Comparison of ENCODE assay signal across 11 cellular contexts in genomic region chr2:237456200-237456731, GRCh38. TPM values are rescaled to one million over a fixed set of nuclear protein-coding genes. Genes with fewer than 3 reads are reported as not detected.
DNase-seq lines count a peak whose midpoint lies in the region; ATAC-seq, FAIRE-seq and TF ChIP-seq lines count a peak whose summit lies in the region.
"Had no signal": no experiment of that assay in that cellular context is flagged by ENCODE, and none has a peak within 500 bp of the region (broad histone marks: within the 10 kb centered on the region; RNA-seq: fewer than 3 reads in every experiment).

No MANE protein-coding gene starts in this region.

- H3K4me1 ChIP-seq in hepatocyte (ENCODE audit: insufficient read depth) = peaks cover 2% of the 10 kb centered on the region

- no peak for ATAC-seq in GM18868 (IDR thresholded peaks at IDR 0.05; ENCODE audit: unreplicated experiment)
- ATAC-seq: effector memory CD8-positive, alpha-beta T cell had no signal

- H4K20me1 ChIP-seq in hepatocyte (ENCODE audit: insufficient read depth, poor library complexity, severe bottlenecking) = no peaks in the 10 kb centered on the region

- no peak overlapping the region for H2AFZ ChIP-seq in hepatocyte

- no peaks in the 10 kb centered on the region for H3K36me3 ChIP-seq in hepatocyte (replicated peaks; ENCODE audit: insufficient read depth, low read depth)
- H3K36me3 ChIP-seq in WERI-Rb-1 = no peaks in the 10 kb centered on the region

- H3K4me3 ChIP-seq in hepatocyte (no peak overlapping the region), WERI-Rb-1 (ENCODE audit: low read depth, low read length) (no peak overlapping the region)
- H3K4me3 ChIP-seq: A549 had no signal

- no peak overlapping the region for H3K4me2 ChIP-seq in hepatocyte
- H3K4me2 ChIP-seq: A549 had no signal

- no peaks in the 10 kb centered on the region for H3K9me2 ChIP-seq in hepatocyte (replicated peaks; ENCODE audit: insufficient read depth)

- no peaks in the 10 kb centered on the region for H3K9me3 ChIP-seq in hepatocyte (ENCODE audit: low read depth)
- H3K9me3 ChIP-seq in WERI-Rb-1 (ENCODE audit: severe bottlenecking) = no peaks in the 10 kb centered on the region

- 62% methylated on average over 10 of the region's 10 CpGs for WGBS in hepatocyte (ENCODE audit: low lambda C conversion rate, missing lambda C conversion rate)

- H3K79me2 ChIP-seq in hepatocyte = no peaks in the 10 kb centered on the region

- H3K27ac ChIP-seq in hepatocyte = peak overlapping the region; percentile 52
- no peak overlapping the region for H3K27ac ChIP-seq in WERI-Rb-1
- H3K27ac ChIP-seq: A549 had no signal

- H3K27me3 ChIP-seq in hepatocyte (no peaks in the 10 kb centered on the region), WERI-Rb-1 (ENCODE audit: insufficient read depth, low read depth, severe bottlenecking) (peaks cover 86% of the 10 kb centered on the region)

- no peak for TF ChIP-seq CTCF in hepatocyte (IDR thresholded peaks at IDR 0.05; ENCODE audit: poor library complexity)
- no peak for TF ChIP-seq CTCF in WERI-Rb-1 (IDR thresholded peaks at IDR 0.05; ENCODE audit: low read depth, low read length)

- peak; percentile 79 for FAIRE-seq in urothelium cell line (lab: Jason Lieb, UNC)
- FAIRE-seq: A549 had no signal

- DNase-seq in NCI-H748 (lab: John Stamatoyannopoulos, UW; ENCODE audit: unreplicated experiment) (peak; percentile 57), NCI-H748 treated with DMSO at 0.1 percent for 48 hours (lab: John Stamatoyannopoulos, UW) (no peak), amniotic epithelial cell (ENCODE audit: low read depth) (peak; percentile 34), hepatocyte (ENCODE audit: low spot score) (peak; percentile 51), urothelium cell line (ENCODE audit: low spot score) (peak; percentile 90), WERI-Rb-1 (no peak), NCI-H1417 (lab: John Stamatoyannopoulos, UW) (no peak)
- DNase-seq: effector memory CD8-positive, alpha-beta T cell; T-helper 1 cell had no signal

RNA-seq across cellular contexts. Expression of gene MLPH, which starts 30.8 kb away (rescaled TPM):
- 10.0 and 12.3 TPM in 2 replicates for total RNA-seq in hepatocyte
- 5.6 and 6.7 TPM in 2 replicates for polyA plus RNA-seq in hepatocyte

RNA-seq across cellular contexts. Expression of gene COL6A3, which starts 42.3 kb away (rescaled TPM):
- 158 and 250 TPM in 2 replicates for total RNA-seq in hepatocyte
- 70.7 and 80.7 TPM in 2 replicates for polyA plus RNA-seq in hepatocyte

Comparison
In these comparisons a context has a peak if more than half of its experiments do, and no peak if none do; other contexts are left out.
1. DNase-seq: peak in NCI-H748 (single experiment), amniotic epithelial cell (single experiment), hepatocyte (single experiment) and urothelium cell line (single experiment); none in NCI-H748 treated with DMSO at 0.1 percent for 48 hours (single experiment), WERI-Rb-1 (single experiment) and NCI-H1417 (0 of 3).